8 cellular contexts compared by ENCODE assay signal in the genomic region with DNA sequence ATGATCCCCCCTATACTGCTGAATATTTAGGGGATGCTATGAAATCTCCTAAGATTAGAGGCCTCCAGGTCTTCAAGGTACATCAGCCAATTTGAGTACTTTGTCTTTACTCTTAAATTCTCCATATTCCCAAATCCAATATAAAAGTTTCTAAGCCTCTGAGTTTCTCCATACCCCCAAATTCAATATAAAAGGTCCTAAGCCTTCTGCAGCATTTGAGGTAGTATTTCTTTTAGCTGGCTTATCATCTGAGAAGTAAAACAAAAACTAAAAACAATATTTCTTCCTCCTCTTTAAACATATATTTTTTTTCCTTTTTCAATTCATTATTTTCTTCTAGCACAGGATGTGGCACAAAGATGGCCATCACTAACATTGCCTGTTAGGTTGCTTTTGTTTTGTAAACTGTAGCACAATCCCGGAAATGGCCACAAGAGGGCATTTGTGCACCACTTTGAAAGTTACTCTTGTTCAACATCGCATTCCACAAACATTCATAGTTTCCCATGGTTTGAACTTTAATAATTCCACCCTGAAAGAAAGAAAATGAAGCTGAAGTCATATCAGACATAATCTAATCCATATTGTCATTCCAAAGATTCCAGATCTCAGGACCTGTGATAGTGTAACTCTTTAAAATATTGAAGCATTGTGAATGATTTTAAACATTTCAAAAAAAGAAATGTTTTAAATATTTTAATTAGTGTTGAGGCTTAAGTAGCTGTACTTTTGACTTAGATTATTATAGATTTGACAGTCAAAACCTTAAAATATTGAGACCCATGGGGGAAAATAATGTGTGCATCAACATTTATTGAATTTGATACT. TPM values are rescaled to one million over a fixed set of nuclear protein-coding genes. Genes with fewer than 3 reads are reported as not detected.
DNase-seq lines count a peak whose midpoint lies in the region; ATAC-seq lines count a peak whose summit lies in the region.

No MANE protein-coding gene starts in this region.

- no peaks in the 10 kb centered on the region for H3K4me1 Mint-ChIP-seq in activated naive CD4-positive, alpha-beta T cell treated with anti-CD3 and anti-CD28 coated beads for 36 hours (ENCODE audit: low read depth)

- ATAC-seq in GM18858 (IDR thresholded peaks at IDR 0.05; ENCODE audit: unreplicated experiment), result peak; percentile 92
- peak; percentile 86 for ATAC-seq in HG03095 (IDR thresholded peaks at IDR 0.05; ENCODE audit: unreplicated experiment)

- H3K4me3 Mint-ChIP-seq in activated naive CD4-positive, alpha-beta T cell treated with anti-CD3 and anti-CD28 coated beads for 36 hours, result no peak overlapping the region

- H3K27ac Mint-ChIP-seq in activated naive CD4-positive, alpha-beta T cell treated with anti-CD3 and anti-CD28 coated beads for 36 hours, result no peak overlapping the region

- CTCF ChIA-PET in activated naive CD4-positive, alpha-beta T cell treated with anti-CD3 and anti-CD28 coated beads for 36 hours (lab: Charles Lee), result interaction anchor here (0.7 to 2.2 kb wide), 7 partner anchors 9 to 873 kb away, joined by 3 to 8 read pairs (median 4); no protein-coding TSS in a partner anchor

- peak; percentile 33 for DNase-seq in COLO668 (lab: John Stamatoyannopoulos, UW; ENCODE audit: unreplicated experiment)
- peak; percentile 68 for DNase-seq in NCI-H748 (lab: John Stamatoyannopoulos, UW; ENCODE audit: unreplicated experiment)
- DNase-seq in activated naive CD4-positive, alpha-beta T cell treated with anti-CD3 and anti-CD28 coated beads for 36 hours, result peak; percentile 69
- peak in 41 of 42 donors; percentile 5 to 89 (median 65) for DNase-seq in head of caudate nucleus
- peak; percentile 11 for DNase-seq in pulmonary artery endothelial cell (ENCODE audit: low read depth, low spot score)
- no peak for DNase-seq in central memory CD4-positive, alpha-beta T cell

- no peaks in the 10 kb centered on the region for H3K36me3 Mint-ChIP-seq in activated naive CD4-positive, alpha-beta T cell treated with anti-CD3 and anti-CD28 coated beads for 36 hours (ENCODE audit: low read depth)

- intact Hi-C loops in activated naive CD4-positive, alpha-beta T cell treated with anti-CD3 and anti-CD28 coated beads for 36 hours (cut with micrococcal nuclease), result loop anchor here (1.0 to 2.0 kb wide), 2 partner anchors 263 to 874 kb away; no protein-coding TSS in a partner anchor
- intact Hi-C loops in head of caudate nucleus (cut with DNase I), result no loop called here

- no peaks in the 10 kb centered on the region for H3K9me3 Mint-ChIP-seq in activated naive CD4-positive, alpha-beta T cell treated with anti-CD3 and anti-CD28 coated beads for 36 hours

- peaks cover 3% of the 10 kb centered on the region for H3K27me3 Mint-ChIP-seq in activated naive CD4-positive, alpha-beta T cell treated with anti-CD3 and anti-CD28 coated beads for 36 hours (ENCODE audit: low read depth)

RNA-seq across cellular contexts. Expression of a gene that starts 21.0 kb away (rescaled TPM):
- total RNA-seq in activated naive CD4-positive, alpha-beta T cell treated with anti-CD3 and anti-CD28 coated beads for 36 hours, result not detected
- total RNA-seq in pulmonary artery endothelial cell, result not detected in 2 replicates

RNA-seq across cellular contexts. Expression of a gene that starts 26.0 kb away (rescaled TPM):
- total RNA-seq in activated naive CD4-positive, alpha-beta T cell treated with anti-CD3 and anti-CD28 coated beads for 36 hours, result not detected
- not detected in 2 replicates for total RNA-seq in pulmonary artery endothelial cell

RNA-seq across cellular contexts. Expression of a gene that starts 48.8 kb away (rescaled TPM):
- total RNA-seq in activated naive CD4-positive, alpha-beta T cell treated with anti-CD3 and anti-CD28 coated beads for 36 hours, result not detected
- total RNA-seq in pulmonary artery endothelial cell, result 0.21 TPM in 1 of 2 replicates, not detected in the other
